In the genomic region with DNA sequence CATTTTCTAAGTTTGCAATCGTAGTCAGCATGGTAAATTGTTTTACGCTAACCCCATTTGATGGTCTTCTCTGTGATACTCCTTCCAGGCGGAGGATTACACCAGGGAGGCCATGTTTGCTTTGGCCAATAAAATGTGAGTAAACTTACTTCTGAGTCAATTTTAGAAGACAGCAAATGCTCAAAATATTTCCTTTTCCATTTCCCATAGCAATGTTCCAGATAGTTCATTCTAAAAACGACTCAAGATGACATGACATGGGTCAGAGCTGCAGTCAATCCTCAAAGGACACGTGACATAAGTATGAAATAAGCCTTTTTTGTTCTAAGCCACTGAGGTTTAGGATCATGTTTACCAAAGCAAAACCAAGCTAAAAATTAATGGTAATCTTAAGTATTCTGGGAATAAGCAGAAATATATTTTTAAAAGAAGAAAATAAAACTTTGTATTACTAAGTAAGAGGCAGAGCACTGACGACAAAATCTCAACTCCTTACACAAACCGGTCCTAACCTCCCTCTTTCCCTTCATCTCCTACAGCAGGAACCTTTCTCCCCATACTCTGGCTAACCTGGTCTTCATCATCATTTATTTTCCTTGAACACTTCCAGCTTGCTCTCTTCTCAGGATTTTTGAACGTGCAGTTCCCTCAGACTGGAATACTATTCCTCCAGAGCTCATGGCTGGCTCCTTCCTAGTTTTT, we compare ENCODE assay signal across 28 cellular contexts.
DNase-seq lines count a peak whose midpoint lies in the region; ATAC-seq and TF ChIP-seq lines count a peak whose summit lies in the region.
"Had no signal": no experiment of that assay in that cellular context is flagged by ENCODE, and none has a peak within 500 bp of the region (broad histone marks: within the 10 kb centered on the region; RNA-seq: fewer than 3 reads in every experiment).

No MANE protein-coding gene starts in this region.

- TF ChIP-seq CTCF in fibroblast of the aortic adventitia (IDR thresholded peaks at IDR 0.05; ENCODE audit: insufficient read depth, low read length) (no peak), psoas muscle (IDR thresholded peaks at IDR 0.05) (no peak), left lung (IDR thresholded peaks at IDR 0.05) (no peak)

- H3K27me3 ChIP-seq in ACC112 (ENCODE audit: insufficient read depth, low read length) (no peaks in the 10 kb centered on the region), adipocyte (replicated peaks; ENCODE audit: control insufficient read depth, insufficient read depth, low read length) (no peaks in the 10 kb centered on the region), psoas muscle (ENCODE audit: insufficient read depth in 3 of 3, low read length in 2 of 3) (no peaks in the 10 kb centered on the region), left lung (no peaks in the 10 kb centered on the region)
- H3K27me3 ChIP-seq: adrenal gland, foreskin keratinocyte had no signal

- peaks cover 0 to 2% of the 10 kb centered on the region in 2 donors for H3K27me3 Mint-ChIP-seq in natural killer cell treated with Interleukin-12 subunit alpha and Interleukin-12 subunit beta and Interleukin-15 and Interleukin-18, amount 100 ng/mL, for 72 hours
- H3K27me3 Mint-ChIP-seq: activated CD8-positive, alpha-beta T cell treated with anti-CD3 and anti-CD28 coated beads for 36 hours; B cell had no signal

- H2AFZ ChIP-seq in ACC112 (ENCODE audit: low read length, unreplicated experiment), result no peak overlapping the region

- H3K9me3 Mint-ChIP-seq in natural killer cell treated with Interleukin-12 subunit alpha and Interleukin-12 subunit beta and Interleukin-15 and Interleukin-18, amount 100 ng/mL, for 72 hours, result no peaks in the 10 kb centered on the region

- no peaks in the 10 kb centered on the region for H3K79me2 ChIP-seq in ACC112 (ENCODE audit: control insufficient read depth, insufficient read depth, low read length, unreplicated experiment)

- WGBS in psoas muscle, 3 donors, result 77 to 85% (median 83%) methylated on average over 8 of the region's 8 CpGs

- H3K9me3 ChIP-seq in adipocyte (ENCODE audit: control insufficient read depth, low read length), result no peaks in the 10 kb centered on the region
- H3K9me3 ChIP-seq in psoas muscle, result no peaks in the 10 kb centered on the region
- H3K9me3 ChIP-seq in left lung, result no peaks in the 10 kb centered on the region
- H3K9me3 ChIP-seq: adrenal gland, lower lobe of right lung, mucosa of descending colon had no signal

- no peak overlapping the region for H3K4me3 ChIP-seq in ACC112 (ENCODE audit: low read depth, low read length)
- no peak overlapping the region for H3K4me3 ChIP-seq in adipocyte (ENCODE audit: low read length)
- no peak overlapping the region for H3K4me3 ChIP-seq in fibroblast of the aortic adventitia (ENCODE audit: low read depth, low read length)
- H3K4me3 ChIP-seq in psoas muscle, result no peak overlapping the region
- no peak overlapping the region for H3K4me3 ChIP-seq in left lung
- H3K4me3 ChIP-seq: adrenal gland, lower lobe of right lung, mucosa of descending colon, skin epidermis had no signal

- intact Hi-C loops in psoas muscle (cut with DNase I), result no loop called here
- intact Hi-C loops in left lung (cut with DNase I), result no loop called here

- no peaks in the 10 kb centered on the region for H3K4me1 Mint-ChIP-seq in natural killer cell treated with Interleukin-12 subunit alpha and Interleukin-12 subunit beta and Interleukin-15 and Interleukin-18, amount 100 ng/mL, for 72 hours (ENCODE audit: low read depth in 2 of 2)
- H3K4me1 Mint-ChIP-seq: B cell, nephron progenitor cell had no signal

- no peaks in the 10 kb centered on the region for H3K4me1 ChIP-seq in ACC112 (ENCODE audit: control insufficient read depth, insufficient read depth, low read length, unreplicated experiment)
- peaks cover 3% of the 10 kb centered on the region for H3K4me1 ChIP-seq in adipocyte (ENCODE audit: control insufficient read depth, insufficient read depth, low read length)
- H3K4me1 ChIP-seq in psoas muscle, result no peaks in the 10 kb centered on the region
- no peaks in the 10 kb centered on the region for H3K4me1 ChIP-seq in left lung
- H3K4me1 ChIP-seq: adrenal gland, foreskin keratinocyte, lower lobe of right lung had no signal

- no peak overlapping the region for H3K27ac Mint-ChIP-seq in natural killer cell treated with Interleukin-12 subunit alpha and Interleukin-12 subunit beta and Interleukin-15 and Interleukin-18, amount 100 ng/mL, for 72 hours
- H3K27ac Mint-ChIP-seq: activated CD8-positive, alpha-beta T cell treated with anti-CD3 and anti-CD28 coated beads for 36 hours; B cell; nephron progenitor cell had no signal

- no peak overlapping the region for H3K4me3 Mint-ChIP-seq in natural killer cell treated with Interleukin-12 subunit alpha and Interleukin-12 subunit beta and Interleukin-15 and Interleukin-18, amount 100 ng/mL, for 72 hours
- H3K4me3 Mint-ChIP-seq: activated CD8-positive, alpha-beta T cell treated with anti-CD3 and anti-CD28 coated beads for 36 hours; B cell; nephron progenitor cell had no signal

- H3K27ac ChIP-seq in ACC112 (ENCODE audit: low read depth, low read length) (peak overlapping the region; percentile 10; the same call in 1 of the 2 replicates), psoas muscle (peak overlapping the region; percentile 21), substantia nigra (ENCODE audit: low read depth, low read length, poor library complexity, severe bottlenecking) (no peak overlapping the region), left lung (no peak overlapping the region)
- H3K27ac ChIP-seq: foreskin keratinocyte, lower lobe of right lung had no signal

- ATAC-seq in psoas muscle (no peak), left lung (no peak)
- ATAC-seq in natural killer cell treated with Interleukin-12 subunit alpha and Interleukin-12 subunit beta and Interleukin-15 and Interleukin-18, amount 100 ng/mL, for 72 hours, result no peak
- ATAC-seq: activated CD4-positive, CD25-positive, alpha-beta regulatory T cell treated with anti-CD3 and anti-CD28 coated beads, Interleukin-2, amount 50 U/mL, for 24 hours; activated CD8-positive, alpha-beta T cell treated with anti-CD3 and anti-CD28 coated beads for 36 hours; foreskin keratinocyte; lower lobe of right lung; mucosa of descending colon; Panc1 had no signal

- H3K9ac ChIP-seq in adipocyte (ENCODE audit: low read length), result no peak overlapping the region

- peak; percentile 17 for DNase-seq in adipocyte (ENCODE audit: low read depth)
- peak; percentile 22 for DNase-seq in fibroblast of the aortic adventitia (ENCODE audit: low read depth)
- no peak for DNase-seq in psoas muscle
- no peak for DNase-seq in natural killer cell treated with Interleukin-12 subunit alpha and Interleukin-12 subunit beta and Interleukin-15 and Interleukin-18, amount 100 ng/mL, for 72 hours (ENCODE audit: low spot score)
- no peak for DNase-seq in substantia nigra (lab: John Stamatoyannopoulos, UW)
- no peak for DNase-seq in left lung
- DNase-seq in NCI-H510A treated with DMSO at 0.1 percent for 48 hours (lab: John Stamatoyannopoulos, UW), result no peak
- DNase-seq: activated CD8-positive, alpha-beta T cell treated with anti-CD3 and anti-CD28 coated beads for 36 hours; activated effector memory CD4-positive, alpha-beta T cell treated with anti-CD3 and anti-CD28 coated beads, Interleukin-2, amount 50 U/mL, for 16 hours; adrenal gland; dermis blood vessel endothelial cell; DMS53; foreskin keratinocyte; GF-D8; GOT3; hypothalamus; lower lobe of right lung; mucosa of descending colon; NCI-H146; NCI-H524 treated with DMSO at 0.1 percent for 48 hours; nephron progenitor cell; NK-92 treated with Interleukin-12 subunit alpha and Interleukin-12 subunit beta, amount 100 ng/mL, for 24 hours; posterior cingulate gyrus had no signal

- H3K36me3 Mint-ChIP-seq in natural killer cell treated with Interleukin-12 subunit alpha and Interleukin-12 subunit beta and Interleukin-15 and Interleukin-18, amount 100 ng/mL, for 72 hours, result no peaks in the 10 kb centered on the region

- peaks cover 4% of the 10 kb centered on the region; the same call in 1 of the 2 replicates for H3K36me3 ChIP-seq in ACC112 (ENCODE audit: insufficient read depth, low read length)
- H3K36me3 ChIP-seq in adipocyte (ENCODE audit: control insufficient read depth, insufficient read depth, low read length, severe bottlenecking), result no peaks in the 10 kb centered on the region
- peaks cover 0 to 11% of the 10 kb centered on the region in 2 donors for H3K36me3 ChIP-seq in psoas muscle (ENCODE audit: insufficient read depth in 1 of 2, low read depth in 1 of 2)
- H3K36me3 ChIP-seq in left lung, result peaks cover 0 to 5% of the 10 kb centered on the region in 2 donors
- H3K36me3 ChIP-seq: adrenal gland had no signal

Comparison
In these comparisons a context has a peak if more than half of its experiments do, and no peak if none do; other contexts are left out.
1. H3K27ac ChIP-seq: peak in ACC112 (single experiment) and psoas muscle (single experiment); none in substantia nigra (single experiment) and left lung (0 of 2).
2. DNase-seq: peak in adipocyte (single experiment) and fibroblast of the aortic adventitia (single experiment); none in psoas muscle (0 of 2), natural killer cell treated with Interleukin-12 subunit alpha and Interleukin-12 subunit beta and Interleukin-15 and Interleukin-18, amount 100 ng/mL, for 72 hours (single experiment), substantia nigra (0 of 49), left lung (0 of 2) and NCI-H510A treated with DMSO at 0.1 percent for 48 hours (single experiment).